In the genomic region with DNA sequence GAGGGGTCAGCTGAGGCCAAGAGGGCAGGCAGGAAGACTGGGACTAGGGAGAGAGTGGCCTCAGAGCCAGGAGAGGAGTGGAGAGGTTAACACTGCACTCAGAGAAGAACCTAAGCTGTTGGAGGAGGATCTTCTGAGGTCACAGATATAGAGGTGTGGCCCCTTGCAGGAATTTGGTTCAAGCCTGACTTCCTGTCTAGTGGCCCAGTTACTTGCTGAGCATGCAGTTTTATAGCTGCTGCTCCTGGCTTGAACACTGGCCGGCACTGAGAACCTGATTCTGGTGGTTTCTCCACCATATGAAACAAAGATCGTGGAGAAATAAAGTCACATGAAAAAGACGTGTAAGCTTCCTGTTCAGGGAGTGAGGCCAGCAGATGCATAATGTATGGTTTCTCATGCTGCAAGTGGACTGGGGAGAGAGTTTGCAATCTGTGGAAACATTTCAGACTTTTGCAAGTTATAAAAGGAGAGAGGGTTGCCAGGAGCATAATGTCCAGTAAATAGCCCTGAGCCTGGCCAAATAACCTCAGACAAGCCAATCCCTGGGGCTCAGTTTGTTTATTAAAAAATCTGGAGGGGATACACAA, we compare ENCODE assay signal across 1 cellular context.
A peak's percentile ranks its signal among the peaks of the same experiment; 100 is the strongest.
TF ChIP-seq lines count a peak whose summit lies in the region.

No MANE protein-coding gene starts in this region.

TF ChIP-seq in K562, 482 proteins besides CTCF, POLR2A, EP300 and RAD21 (continued from another document):
- TF ChIP-seq CBX2 (IDR thresholded peaks at IDR 0.05; ENCODE audit: insufficient read depth, low read length, poor library complexity, severe bottlenecking) (no peak), C11orf30 (IDR thresholded peaks at IDR 0.05; ENCODE audit: low read depth) (peak; percentile 99), PKNOX1 (IDR thresholded peaks at IDR 0.05) (no peak), ZNF318 (IDR thresholded peaks at IDR 0.05; ENCODE audit: borderline replicate concordance in 1 of 2, low read depth in 1 of 2) (no peak), LCOR (CRISPR knock-in tag; IDR thresholded peaks at IDR 0.05) (0 out of 2 replicates have a peak, but pooled peaks have one; percentile 22), PHTF2 (CRISPR knock-in tag; IDR thresholded peaks at IDR 0.05) (no peak), RBM17 (IDR thresholded peaks at IDR 0.05; ENCODE audit: borderline replicate concordance, low read depth, low read length) (no peak), CCAR2 (IDR thresholded peaks at IDR 0.05; ENCODE audit: low read depth, low read length) (no peak), NONO (IDR thresholded peaks at IDR 0.05; ENCODE audit: low read depth in 2 of 2, low read length in 1 of 2) (no peak), ATF1 (CRISPR knock-in tag; IDR thresholded peaks at IDR 0.05) (no peak), ATF1 (tag; IDR thresholded peaks at IDR 0.05) (0 out of 2 replicates have a peak, but pooled peaks have one; percentile 25), RBBP5 (IDR thresholded peaks at IDR 0.05; ENCODE audit: borderline replicate concordance, insufficient read depth, low read length, poor library complexity, severe bottlenecking) (no peak), PRDM10 (IDR thresholded peaks at IDR 0.05; ENCODE audit: partially characterized antibody) (peak; percentile 90), HDAC6 (IDR thresholded peaks at IDR 0.05; ENCODE audit: low read depth, low read length) (no peak), DNMT1 (IDR thresholded peaks at IDR 0.05) (no peak), ZNF140 (CRISPR knock-in tag; IDR thresholded peaks at IDR 0.05) (no peak), GABPB2 (CRISPR knock-in tag; conservative IDR thresholded peaks at IDR 0.05) (no peak), NR4A1 (CRISPR knock-in tag; IDR thresholded peaks at IDR 0.05) (no peak), NR4A1 (tag; IDR thresholded peaks at IDR 0.05) (no peak), MTA1 (IDR thresholded peaks at IDR 0.05; ENCODE audit: borderline replicate concordance) (no peak), ZNF41 (CRISPR knock-in tag; conservative IDR thresholded peaks at IDR 0.05) (no peak), PRPF4 (IDR thresholded peaks at IDR 0.05; ENCODE audit: insufficient read depth, low read depth, low read length, poor library complexity, severe bottlenecking) (no peak), RFX7 (CRISPR knock-in tag; IDR thresholded peaks at IDR 0.05) (no peak), LARP7 (IDR thresholded peaks at IDR 0.05) (no peak), E2F4 (CRISPR knock-in tag; IDR thresholded peaks at IDR 0.05; ENCODE audit: low read depth) (no peak), MAFG (tag; conservative IDR thresholded peaks at IDR 0.05) (peak; percentile 97), NBN (IDR thresholded peaks at IDR 0.05; ENCODE audit: low read depth) (no peak), PCBP2 (IDR thresholded peaks at IDR 0.05; ENCODE audit: low read depth, low read length, poor library complexity, severe bottlenecking) (no peak), GABPB1 (CRISPR knock-in tag; IDR thresholded peaks at IDR 0.05) (no peak), CHCHD3 (CRISPR knock-in tag; IDR thresholded peaks at IDR 0.05) (no peak), NFATC3 (IDR thresholded peaks at IDR 0.05) (no peak), JUND (IDR thresholded peaks at IDR 0.05; ENCODE audit: borderline replicate concordance, low read depth, low read length) (no peak), JUND (tag; IDR thresholded peaks at IDR 0.05; ENCODE audit: borderline replicate concordance, low read depth, low read length) (0 out of 3 replicates have a peak, but pooled peaks have one; percentile 13), TEAD2 (tag; IDR thresholded peaks at IDR 0.05) (0 out of 2 replicates have a peak, but pooled peaks have one; percentile 38)
- TF ChIP-seq, protein P1, sequence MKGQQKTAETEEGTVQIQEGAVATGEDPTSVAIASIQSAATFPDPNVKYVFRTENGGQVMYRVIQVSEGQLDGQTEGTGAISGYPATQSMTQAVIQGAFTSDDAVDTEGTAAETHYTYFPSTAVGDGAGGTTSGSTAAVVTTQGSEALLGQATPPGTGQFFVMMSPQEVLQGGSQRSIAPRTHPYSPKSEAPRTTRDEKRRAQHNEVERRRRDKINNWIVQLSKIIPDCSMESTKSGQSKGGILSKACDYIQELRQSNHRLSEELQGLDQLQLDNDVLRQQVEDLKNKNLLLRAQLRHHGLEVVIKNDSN (CRISPR knock-in tag; IDR thresholded peaks at IDR 0.05) = no peak
- TF ChIP-seq, protein P2, sequence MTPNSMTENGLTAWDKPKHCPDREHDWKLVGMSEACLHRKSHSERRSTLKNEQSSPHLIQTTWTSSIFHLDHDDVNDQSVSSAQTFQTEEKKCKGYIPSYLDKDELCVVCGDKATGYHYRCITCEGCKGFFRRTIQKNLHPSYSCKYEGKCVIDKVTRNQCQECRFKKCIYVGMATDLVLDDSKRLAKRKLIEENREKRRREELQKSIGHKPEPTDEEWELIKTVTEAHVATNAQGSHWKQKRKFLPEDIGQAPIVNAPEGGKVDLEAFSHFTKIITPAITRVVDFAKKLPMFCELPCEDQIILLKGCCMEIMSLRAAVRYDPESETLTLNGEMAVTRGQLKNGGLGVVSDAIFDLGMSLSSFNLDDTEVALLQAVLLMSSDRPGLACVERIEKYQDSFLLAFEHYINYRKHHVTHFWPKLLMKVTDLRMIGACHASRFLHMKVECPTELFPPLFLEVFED (CRISPR knock-in tag; conservative IDR thresholded peaks at IDR 0.05) = no peak
- TF ChIP-seq, protein P3, sequence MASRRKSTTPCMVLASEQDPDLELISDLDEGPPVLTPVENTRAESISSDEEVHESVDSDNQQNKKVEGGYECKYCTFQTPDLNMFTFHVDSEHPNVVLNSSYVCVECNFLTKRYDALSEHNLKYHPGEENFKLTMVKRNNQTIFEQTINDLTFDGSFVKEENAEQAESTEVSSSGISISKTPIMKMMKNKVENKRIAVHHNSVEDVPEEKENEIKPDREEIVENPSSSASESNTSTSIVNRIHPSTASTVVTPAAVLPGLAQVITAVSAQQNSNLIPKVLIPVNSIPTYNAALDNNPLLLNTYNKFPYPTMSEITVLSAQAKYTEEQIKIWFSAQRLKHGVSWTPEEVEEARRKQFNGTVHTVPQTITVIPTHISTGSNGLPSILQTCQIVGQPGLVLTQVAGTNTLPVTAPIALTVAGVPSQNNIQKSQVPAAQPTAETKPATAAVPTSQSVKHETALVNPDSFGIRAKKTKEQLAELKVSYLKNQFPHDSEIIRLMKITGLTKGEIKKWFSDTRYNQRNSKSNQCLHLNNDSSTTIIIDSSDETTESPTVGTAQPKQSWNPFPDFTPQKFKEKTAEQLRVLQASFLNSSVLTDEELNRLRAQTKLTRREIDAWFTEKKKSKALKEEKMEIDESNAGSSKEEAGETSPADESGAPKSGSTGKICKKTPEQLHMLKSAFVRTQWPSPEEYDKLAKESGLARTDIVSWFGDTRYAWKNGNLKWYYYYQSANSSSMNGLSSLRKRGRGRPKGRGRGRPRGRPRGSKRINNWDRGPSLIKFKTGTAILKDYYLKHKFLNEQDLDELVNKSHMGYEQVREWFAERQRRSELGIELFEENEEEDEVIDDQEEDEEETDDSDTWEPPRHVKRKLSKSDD (conservative IDR thresholded peaks at IDR 0.05; ENCODE audit: low read length) = no peak
